Comparison of ENCODE assay signal across 34 cellular contexts in genomic region chr6:17410281-17410680, GRCh38. TPM values are rescaled to one million over a fixed set of nuclear protein-coding genes. Genes with fewer than 3 reads are reported as not detected.
"Had no signal": no experiment of that assay in that cellular context is flagged by ENCODE, and none has a peak within 500 bp of the region (broad histone marks: within the 10 kb centered on the region; RNA-seq: fewer than 3 reads in every experiment).

No MANE protein-coding gene starts in this region.

- FAIRE-seq: bronchial epithelial cell, TTC549 had no signal

- H3K4me1 ChIP-seq: ascending aorta had no signal

- DNase-seq: activated CD4-positive, alpha-beta memory T cell treated with anti-CD3 and anti-CD28 coated beads, Interleukin-2, amount 10 ng/mL, durations not matched to agents 7 days and 5 days; activated CD4-positive, alpha-beta T cell treated with anti-CD3 and anti-CD28 coated beads for 1 hour; activated CD4-positive, alpha-beta T cell treated with anti-CD3 and anti-CD28 coated beads for 36 hours; activated CD4-positive, alpha-beta T cell treated with anti-CD3 and anti-CD28 coated beads for 48 hours; activated CD4-positive, alpha-beta T cell treated with anti-CD3 and anti-CD28 coated beads, Interleukin-2, amount 10 ng/mL, durations not matched to agents 7 days and 5 days; activated CD4-positive, alpha-beta T cell treated with anti-CD3 and anti-CD28 coated beads, Interleukin-2, amount 50 U/mL, for 48 hours; activated CD4-positive, CD25-positive, alpha-beta regulatory T cell; activated CD8-positive, alpha-beta memory T cell treated with anti-CD3 and anti-CD28 coated beads for 24 hours; activated CD8-positive, alpha-beta memory T cell treated with anti-CD3 and anti-CD28 coated beads, Interleukin-2, amount 10 ng/mL, durations not matched to agents 7 days and 5 days; activated CD8-positive, alpha-beta memory T cell treated with anti-CD3 and anti-CD28 coated beads, Interleukin-2, amount 50 U/mL, for 48 hours; activated CD8-positive, alpha-beta T cell treated with anti-CD3 and anti-CD28 coated beads, Interleukin-2, amount 10 ng/mL, durations not matched to agents 7 days and 5 days; activated effector memory CD4-positive, alpha-beta T cell treated with Interleukin-2 at 50 U/mL for 16 hours; activated gamma-delta T cell; activated naive CD4-positive, alpha-beta T cell treated with anti-CD3 and anti-CD28 coated beads, Interleukin-2, amount 10 ng/mL, durations not matched to agents 7 days and 5 days; activated naive CD4-positive, alpha-beta T cell treated with Interleukin-2 at 50 U/mL for 16 hours; activated naive CD8-positive, alpha-beta T cell treated with anti-CD3 and anti-CD28 coated beads, Interleukin-2, amount 10 ng/mL, durations not matched to agents 7 days and 5 days; activated naive CD8-positive, alpha-beta T cell treated with anti-CD3 and anti-CD28 coated beads, Interleukin-2, amount 50 U/mL, for 24 hours; activated T-cell treated with anti-CD3 and anti-CD28 coated beads, Interleukin-2, amount 50 U/mL, for 24 hours; activated T-cell treated with anti-CD3 and anti-CD28 coated beads, Interleukin-2, amount 50 U/mL, for 48 hours; amygdala; anterior cingulate cortex; caudate nucleus; cerebellar nuclear complex; T-helper 1 cell; T-helper 2 cell; T-helper 9 cell; WERI-Rb-1 had no signal

- H3K27ac ChIP-seq: ascending aorta, WERI-Rb-1 had no signal

- ATAC-seq: activated CD4-positive, alpha-beta T cell treated with anti-CD3 and anti-CD28 coated beads for 36 hours; activated CD4-positive, CD25-positive, alpha-beta regulatory T cell treated with anti-CD3 and anti-CD28 coated beads, Interleukin-2, amount 50 U/mL, for 24 hours; activated CD8-positive, alpha-beta memory T cell treated with anti-CD3 and anti-CD28 coated beads, Interleukin-2, amount 10 ng/mL, durations not matched to agents 7 days and 5 days; activated CD8-positive, alpha-beta T cell treated with anti-CD3 and anti-CD28 coated beads, Interleukin-2, amount 10 ng/mL, durations not matched to agents 7 days and 5 days; activated naive CD8-positive, alpha-beta T cell treated with anti-CD3 and anti-CD28 coated beads, Interleukin-2, amount 50 U/mL, for 24 hours; WTC11 had no signal

- H3K4me3 ChIP-seq: ascending aorta, cardiac muscle cell had no signal

- H3K27me3 ChIP-seq: ascending aorta, cardiac muscle cell had no signal

- H3K9me3 ChIP-seq: ascending aorta had no signal

- H3K36me3 ChIP-seq: ascending aorta, cardiac muscle cell, WERI-Rb-1 had no signal

RNA-seq across cellular contexts. Expression of gene CAP2, which starts 16.9 kb away (rescaled TPM):
- total RNA-seq: activated CD4-positive, alpha-beta memory T cell treated with anti-CD3 and anti-CD28 coated beads, Interleukin-2, amount 10 ng/mL, durations not matched to agents 7 days and 5 days; activated CD4-positive, alpha-beta T cell treated with anti-CD3 and anti-CD28 coated beads for 36 hours; activated CD4-positive, alpha-beta T cell treated with anti-CD3 and anti-CD28 coated beads, Interleukin-2, amount 10 ng/mL, durations not matched to agents 7 days and 5 days; activated CD8-positive, alpha-beta memory T cell treated with anti-CD3 and anti-CD28 coated beads, Interleukin-2, amount 10 ng/mL, durations not matched to agents 7 days and 5 days; activated CD8-positive, alpha-beta T cell treated with anti-CD3 and anti-CD28 coated beads, Interleukin-2, amount 10 ng/mL, durations not matched to agents 7 days and 5 days; activated naive CD8-positive, alpha-beta T cell treated with anti-CD3 and anti-CD28 coated beads, Interleukin-2, amount 10 ng/mL, durations not matched to agents 7 days and 5 days; activated T-helper 2 cell treated with anti-CD3 and anti-CD28 coated beads, Interferon-gamma antibody, Interleukin-2, Interleukin-4, amounts not matched to agents 10 μg/mL and 5 μg/mL and 100 μg/mL, durations not matched to agents 14 hours and 24 hours and 36 hours had no signal
